In genomic region chr21:41506526-41507520, GRCh38 we compare ENCODE assay signal across 12 cellular contexts. TPM values are rescaled to one million over a fixed set of nuclear protein-coding genes. Genes with fewer than 3 reads are reported as not detected.
DNase-seq lines count a peak whose midpoint lies in the region; ATAC-seq and TF ChIP-seq lines count a peak whose summit lies in the region.
"Had no signal": no experiment of that assay in that cellular context is flagged by ENCODE, and none has a peak within 500 bp of the region (broad histone marks: within the 10 kb centered on the region; RNA-seq: fewer than 3 reads in every experiment).

No MANE protein-coding gene starts in this region.

- H3K4me1 Mint-ChIP-seq in CD4-positive, alpha-beta T cell (ENCODE audit: low read depth): peaks cover 5% of the 10 kb centered on the region

- H3K4me1 ChIP-seq in ES-I3 (ENCODE audit: insufficient read depth, low read length): 0 out of 2 replicates have a peak, but pooled peaks cover 4% of the 10 kb centered on the region
- H3K4me1 ChIP-seq in osteoblast (ENCODE audit: insufficient read depth, low read length): no peaks in the 10 kb centered on the region

- H3K27me3 Mint-ChIP-seq in CD4-positive, alpha-beta T cell: peaks cover 64% of the 10 kb centered on the region

- no peak overlapping the region for H3K27ac Mint-ChIP-seq in CD4-positive, alpha-beta T cell

- H3K9me3 ChIP-seq in ES-I3 (ENCODE audit: control insufficient read depth, insufficient read depth, low read length) (no peaks in the 10 kb centered on the region), osteoblast (ENCODE audit: low read depth, low read length) (no peaks in the 10 kb centered on the region)
- no peaks in the 10 kb centered on the region for H3K9me3 ChIP-seq in CD4-positive, alpha-beta T cell (ENCODE audit: control insufficient read depth, low read length)

- peaks cover 41% of the 10 kb centered on the region for H3K27me3 ChIP-seq in osteoblast (ENCODE audit: insufficient read depth, low read length)
- H3K27me3 ChIP-seq in CD4-positive, alpha-beta T cell (ENCODE audit: control insufficient read depth, insufficient read depth, low read length): peaks cover 44% of the 10 kb centered on the region

- no peak overlapping the region for H3K4me3 Mint-ChIP-seq in CD4-positive, alpha-beta T cell

- CTCF ChIA-PET in CD4-positive, alpha-beta T cell (lab: Charles Lee): no interaction called here

- H3K36me3 Mint-ChIP-seq in CD4-positive, alpha-beta T cell (ENCODE audit: low read depth): no peaks in the 10 kb centered on the region

- H3K9ac ChIP-seq in ES-I3 (ENCODE audit: low read depth, low read length): peak overlapping the region; percentile 57

- no peak for ATAC-seq in CD4-positive, alpha-beta T cell (ENCODE audit: poor library complexity)

- H3K4me3 ChIP-seq in iPS-11a (ENCODE audit: low read depth, low read length) (peak overlapping the region; percentile 71), osteoblast (ENCODE audit: insufficient read depth, low read length) (no peak overlapping the region)

- no peak overlapping the region for H2AFZ ChIP-seq in osteoblast (ENCODE audit: low read length)

- H3K4me2 ChIP-seq in osteoblast (ENCODE audit: insufficient read depth, low read length): no peak overlapping the region

- DNase-seq in osteoblast (ENCODE audit: insufficient read length, low spot score, missing footprints): peak; percentile 43
- no peak for DNase-seq in CD4-positive, alpha-beta T cell
- no peak for DNase-seq in NCI-H446 (lab: John Stamatoyannopoulos, UW)
- DNase-seq in SKM-1 treated with dmso at 0.1 percent for 144 hours (lab: John Stamatoyannopoulos, UW; ENCODE audit: unreplicated experiment): no peak
- no peak for DNase-seq in NCI-H1105 (lab: John Stamatoyannopoulos, UW)
- DNase-seq: activated CD4-positive, alpha-beta T cell treated with anti-CD3 and anti-CD28 coated beads, Interleukin-2, amount 50 U/mL, for 4 hours; NCI-H2081; posterior cingulate gyrus; SIG-M5 had no signal

- intact Hi-C loops in CD4-positive, alpha-beta T cell (cut with DNase I, micrococcal nuclease): no loop called here

- TF ChIP-seq CTCF in VCaP (conservative IDR thresholded peaks at IDR 0.05) (no peak), osteoblast (IDR thresholded peaks at IDR 0.05; ENCODE audit: extremely low read depth, low read depth, low read length) (no peak)
- TF ChIP-seq CTCF in CD4-positive, alpha-beta T cell (IDR thresholded peaks at IDR 0.05): no peak

- H4K20me1 ChIP-seq in osteoblast (ENCODE audit: insufficient read depth, low read length): no peaks in the 10 kb centered on the region

- H3K36me3 ChIP-seq in ES-I3 (ENCODE audit: insufficient read depth, low read length) (no peaks in the 10 kb centered on the region), osteoblast (ENCODE audit: insufficient read depth, low read length) (no peaks in the 10 kb centered on the region)

- no peaks in the 10 kb centered on the region for H3K9me3 Mint-ChIP-seq in CD4-positive, alpha-beta T cell

- POLR2A ChIA-PET in CD4-positive, alpha-beta T cell (lab: Charles Lee): no interaction called here

- H3K27ac ChIP-seq in VCaP (peak overlapping the region; percentile 100), osteoblast (ENCODE audit: low read depth, low read length) (no peak overlapping the region)
- H3K27ac ChIP-seq in CD4-positive, alpha-beta T cell (ENCODE audit: low read depth, low read length): no peak overlapping the region

- no peaks in the 10 kb centered on the region for H3K79me2 ChIP-seq in osteoblast (ENCODE audit: insufficient read depth, low read length)

RNA-seq across cellular contexts. Expression of gene TMPRSS2, which starts 1.1 kb away (rescaled TPM):
- under 0.01 TPM in 1 of 2 replicates, not detected in the other for total RNA-seq in osteoblast
- total RNA-seq in CD4-positive, alpha-beta T cell: not detected
